ENCODE assay signal across 8 cellular contexts in genomic region chr16:22205577-22206012, GRCh38. TPM values are rescaled to one million over a fixed set of nuclear protein-coding genes. Genes with fewer than 3 reads are reported as not detected.
DNase-seq lines count a peak whose midpoint lies in the region; ATAC-seq and TF ChIP-seq lines count a peak whose summit lies in the region.

No MANE protein-coding gene starts in this region.

- no peak for DNase-seq in activated T-cell treated with anti-CD3 and anti-CD28 coated beads, Interleukin-2, amount 50 U/mL, for 4 hours
- no peak for DNase-seq in activated T-cell treated with anti-CD3 and anti-CD28 coated beads, Interleukin-2, amount 50 U/mL, for 48 hours
- DNase-seq in astrocyte of the cerebellum (ENCODE audit: low read depth) (no peak), NCI-H2196 treated with DMSO at 0.1 percent for 48 hours (lab: John Stamatoyannopoulos, UW; ENCODE audit: unreplicated experiment) (no peak)

- H3K9me3 Mint-ChIP-seq in activated T-cell treated with anti-CD3 and anti-CD28 coated beads, Interleukin-2, amount 50 U/mL, for 4 hours, result no peaks in the 10 kb centered on the region

- H3K4me3 ChIP-seq in astrocyte of the cerebellum (ENCODE audit: low read depth, low read length) (peak overlapping the region; percentile 83), liver (ENCODE audit: low read depth in 1 of 3, low read length in 3 of 3) (peak overlapping the region in 2 of 3 donors; percentile 58 to 96), thymus (ENCODE audit: low read length) (peak overlapping the region; percentile 70)

- H3K27me3 Mint-ChIP-seq in activated T-cell treated with anti-CD3 and anti-CD28 coated beads, Interleukin-2, amount 50 U/mL, for 4 hours (ENCODE audit: low read depth), result no peaks in the 10 kb centered on the region

- peaks cover 1% of the 10 kb centered on the region for H3K36me3 Mint-ChIP-seq in activated T-cell treated with anti-CD3 and anti-CD28 coated beads, Interleukin-2, amount 50 U/mL, for 4 hours (ENCODE audit: insufficient read depth)

- WGBS in liver, result 5% methylated on average over 11 of the region's 11 CpGs
- WGBS in thymus, result 20% methylated on average over 11 of the region's 11 CpGs

- no peak for ATAC-seq in activated T-cell treated with anti-CD3 and anti-CD28 coated beads, Interleukin-2, amount 50 U/mL, for 4 hours
- ATAC-seq in GM19324 (IDR thresholded peaks at IDR 0.05; ENCODE audit: low FRiP score, unreplicated experiment), result no peak
- ATAC-seq in esophagus mucosa, result no peak

- in situ Hi-C loops in astrocyte of the cerebellum (cut with HindIII; ENCODE audit: low sequenced_read_pairs), result no loop called here

- no peak for TF ChIP-seq RAD21 in liver (IDR thresholded peaks at IDR 0.05)

- peaks cover 22% of the 10 kb centered on the region for H3K4me1 Mint-ChIP-seq in activated T-cell treated with anti-CD3 and anti-CD28 coated beads, Interleukin-2, amount 50 U/mL, for 4 hours (ENCODE audit: low read depth)

- TF ChIP-seq CTCF in astrocyte of the cerebellum (IDR thresholded peaks at IDR 0.05; ENCODE audit: low read depth, low read length, missing control alignments) (no peak), liver (IDR thresholded peaks at IDR 0.05; ENCODE audit: low read depth, low read length, missing input control) (no peak)

- H3K27ac ChIP-seq in liver (ENCODE audit: low read depth in 1 of 2, low read length in 2 of 2) (peak overlapping the region; percentile 76 to 78), thymus (ENCODE audit: low read depth) (peak overlapping the region; percentile 22)

- peak overlapping the region in 1 of 2 donors; percentile 87 for H3K9ac ChIP-seq in liver (ENCODE audit: low read depth in 1 of 2, low read length in 2 of 2)

- no peaks in the 10 kb centered on the region for H3K9me3 ChIP-seq in liver (ENCODE audit: control insufficient read depth in 4 of 4, low read length in 3 of 4)
- H3K9me3 ChIP-seq in thymus (ENCODE audit: control insufficient read depth), result no peaks in the 10 kb centered on the region

- peak overlapping the region; percentile 90 for H3K4me3 Mint-ChIP-seq in activated T-cell treated with anti-CD3 and anti-CD28 coated beads, Interleukin-2, amount 50 U/mL, for 4 hours

- H3K27me3 ChIP-seq in liver (ENCODE audit: control insufficient read depth in 4 of 4, insufficient read depth in 4 of 4, low read length in 3 of 4), result no peaks in the 10 kb centered on the region
- no peaks in the 10 kb centered on the region for H3K27me3 ChIP-seq in thymus (ENCODE audit: control insufficient read depth, insufficient read depth)

- H3K4me1 ChIP-seq in liver (ENCODE audit: control insufficient read depth in 4 of 4, insufficient read depth in 4 of 4, low read length in 3 of 4) (peaks cover 7 to 21% (median 12%) of the 10 kb centered on the region in 4 donors), thymus (ENCODE audit: control insufficient read depth, insufficient read depth, low read length) (peaks cover 8% of the 10 kb centered on the region)

- H3K36me3 ChIP-seq in liver (ENCODE audit: control insufficient read depth in 4 of 4, insufficient read depth in 3 of 4, low read depth in 1 of 4, low read length in 3 of 4), result no peaks in the 10 kb centered on the region
- H3K36me3 ChIP-seq in thymus (ENCODE audit: control insufficient read depth, insufficient read depth), result no peaks in the 10 kb centered on the region

TF ChIP-seq in liver, 16 proteins besides CTCF, POLR2A, EP300 and RAD21:
- TF ChIP-seq TAF1 (conservative IDR thresholded peaks at IDR 0.05), result peak; percentile 31
- TF ChIP-seq SP1 (IDR thresholded peaks at IDR 0.05), result no peak
- TF ChIP-seq HNF4G (IDR thresholded peaks at IDR 0.05), result no peak

RNA-seq across cellular contexts. Expression of gene EEF2K, which starts 0.5 kb away (rescaled TPM):
- 10 to 100 TPM; 17.8 to 22.8 (median 19.1) TPM for total RNA-seq in activated T-cell treated with anti-CD3 and anti-CD28 coated beads, Interleukin-2, amount 50 U/mL, for 4 hours
- 10 to 100 TPM; 11.5 to 14.3 TPM for total RNA-seq in liver
- polyA plus RNA-seq in liver, result 1 to 10 TPM; 3.2 to 4.5 TPM
- 8.6 TPM for polyA plus RNA-seq in thymus
- 15.1 TPM for total RNA-seq in esophagus mucosa

RNA-seq across cellular contexts. Expression of gene SDR42E2, which starts 43.3 kb away (rescaled TPM):
- not detected for total RNA-seq in activated T-cell treated with anti-CD3 and anti-CD28 coated beads, Interleukin-2, amount 50 U/mL, for 4 hours
- total RNA-seq in liver (not detected), esophagus mucosa (not detected)
- polyA plus RNA-seq in liver (under 1 TPM in 1 of 2 donors, not detected in 1; 0.07 TPM), thymus (0.14 TPM)
